1 cellular context compared by ENCODE assay signal in the genomic region with DNA sequence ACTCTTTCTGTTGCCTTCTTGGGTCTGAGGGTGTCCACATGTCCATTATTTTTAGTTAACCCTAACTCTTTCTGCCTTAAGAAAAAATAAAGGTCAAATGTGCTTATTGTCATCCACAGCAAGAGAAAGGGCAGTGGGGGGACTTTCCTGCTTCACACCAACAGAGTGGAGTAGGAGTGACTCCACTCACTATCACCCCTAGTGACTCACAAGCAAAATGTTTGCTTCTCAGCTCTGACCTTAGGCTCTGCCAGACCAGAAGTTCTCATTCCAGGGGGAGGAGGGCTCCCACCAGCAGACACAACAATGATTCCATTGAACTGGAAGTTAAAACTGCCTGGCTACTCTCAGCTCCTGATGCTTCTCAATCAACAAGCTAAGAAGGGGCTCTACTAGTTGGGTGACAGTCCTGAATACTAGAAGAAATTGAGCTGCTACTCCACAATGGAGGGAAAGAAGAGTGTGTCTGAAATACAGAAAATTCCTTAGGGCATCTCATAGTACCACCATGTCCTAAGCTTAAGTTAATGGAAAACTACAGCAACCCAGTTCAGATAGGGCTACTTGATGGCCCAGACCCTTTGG.
TF ChIP-seq lines count a peak whose summit lies in the region.

No MANE protein-coding gene starts in this region.

TF ChIP-seq in HepG2, 621 proteins besides CTCF, POLR2A, EP300 and RAD21 (continued from another document and continues in another):
- TF ChIP-seq, protein P1, sequence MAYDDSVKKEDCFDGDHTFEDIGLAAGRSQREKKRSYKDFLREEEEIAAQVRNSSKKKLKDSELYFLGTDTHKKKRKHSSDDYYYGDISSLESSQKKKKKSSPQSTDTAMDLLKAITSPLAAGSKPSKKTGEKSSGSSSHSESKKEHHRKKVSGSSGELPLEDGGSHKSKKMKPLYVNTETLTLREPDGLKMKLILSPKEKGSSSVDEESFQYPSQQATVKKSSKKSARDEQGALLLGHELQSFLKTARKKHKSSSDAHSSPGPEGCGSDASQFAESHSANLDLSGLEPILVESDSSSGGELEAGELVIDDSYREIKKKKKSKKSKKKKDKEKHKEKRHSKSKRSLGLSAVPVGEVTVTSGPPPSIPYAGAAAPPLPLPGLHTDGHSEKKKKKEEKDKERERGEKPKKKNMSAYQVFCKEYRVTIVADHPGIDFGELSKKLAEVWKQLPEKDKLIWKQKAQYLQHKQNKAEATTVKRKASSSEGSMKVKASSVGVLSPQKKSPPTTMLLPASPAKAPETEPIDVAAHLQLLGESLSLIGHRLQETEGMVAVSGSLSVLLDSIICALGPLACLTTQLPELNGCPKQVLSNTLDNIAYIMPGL (CRISPR knock-in tag; IDR thresholded peaks at IDR 0.05; ENCODE audit: borderline replicate concordance in 1 of 2, low read depth in 1 of 2) = no peak; a peak in 1 of 4 replicates
- TF ChIP-seq ELF1 (CRISPR knock-in tag; IDR thresholded peaks at IDR 0.05) (no peak), HNRNPK (IDR thresholded peaks at IDR 0.05; ENCODE audit: low read depth, low read length, poor library complexity, severe bottlenecking) (no peak), ZNF850 (CRISPR knock-in tag; conservative IDR thresholded peaks at IDR 0.05) (no peak), IRF2 (CRISPR knock-in tag; IDR thresholded peaks at IDR 0.05) (peak; percentile 58; the same call in 1 of the 2 replicates), ZNF451 (CRISPR knock-in tag; IDR thresholded peaks at IDR 0.05) (no peak), ZBTB21 (CRISPR knock-in tag; IDR thresholded peaks at IDR 0.05) (no peak), BRD4 (CRISPR knock-in tag; IDR thresholded peaks at IDR 0.05) (no peak), ZSCAN12 (CRISPR knock-in tag; IDR thresholded peaks at IDR 0.05) (no peak), ZFP1 (CRISPR knock-in tag; IDR thresholded peaks at IDR 0.05) (no peak), CBX2 (IDR thresholded peaks at IDR 0.05; ENCODE audit: low read depth, low read length) (no peak), CBX2 (CRISPR knock-in tag; IDR thresholded peaks at IDR 0.05; ENCODE audit: low read depth) (no peak), ZNF558 (CRISPR knock-in tag; IDR thresholded peaks at IDR 0.05; ENCODE audit: borderline replicate concordance) (no peak), PHF5A (CRISPR knock-in tag; IDR thresholded peaks at IDR 0.05; ENCODE audit: low read depth, unreplicated experiment) (peak; percentile 51), MED1 (CRISPR knock-in tag; IDR thresholded peaks at IDR 0.05) (peak; percentile 86; the same call in 1 of the 2 replicates), ZNF720 (CRISPR knock-in tag; IDR thresholded peaks at IDR 0.05) (no peak), CREM (IDR thresholded peaks at IDR 0.05) (peak; percentile 51; the same call in 1 of the 2 replicates), CREM (CRISPR knock-in tag; IDR thresholded peaks at IDR 0.05) (no peak), ERF (CRISPR knock-in tag; IDR thresholded peaks at IDR 0.05) (peak; percentile 59; the same call in 1 of the 2 replicates), SAP130 (CRISPR knock-in tag; IDR thresholded peaks at IDR 0.05; ENCODE audit: low read depth) (peak; percentile 83), PAX8 (CRISPR knock-in tag; IDR thresholded peaks at IDR 0.05; ENCODE audit: borderline replicate concordance) (no peak), KDM6A (CRISPR knock-in tag; IDR thresholded peaks at IDR 0.05; ENCODE audit: low read depth) (no peak), PHF21A (CRISPR knock-in tag; IDR thresholded peaks at IDR 0.05) (no peak; the same call in 1 of the 2 replicates), ATAD3A (CRISPR knock-in tag; IDR thresholded peaks at IDR 0.05) (no peak), TBL1XR1 (IDR thresholded peaks at IDR 0.05; ENCODE audit: borderline replicate concordance, low read length, partially characterized antibody) (peak; percentile 82), ZMYM3 (CRISPR knock-in tag; IDR thresholded peaks at IDR 0.05) (peak; percentile 85)
- TF ChIP-seq, protein P2, sequence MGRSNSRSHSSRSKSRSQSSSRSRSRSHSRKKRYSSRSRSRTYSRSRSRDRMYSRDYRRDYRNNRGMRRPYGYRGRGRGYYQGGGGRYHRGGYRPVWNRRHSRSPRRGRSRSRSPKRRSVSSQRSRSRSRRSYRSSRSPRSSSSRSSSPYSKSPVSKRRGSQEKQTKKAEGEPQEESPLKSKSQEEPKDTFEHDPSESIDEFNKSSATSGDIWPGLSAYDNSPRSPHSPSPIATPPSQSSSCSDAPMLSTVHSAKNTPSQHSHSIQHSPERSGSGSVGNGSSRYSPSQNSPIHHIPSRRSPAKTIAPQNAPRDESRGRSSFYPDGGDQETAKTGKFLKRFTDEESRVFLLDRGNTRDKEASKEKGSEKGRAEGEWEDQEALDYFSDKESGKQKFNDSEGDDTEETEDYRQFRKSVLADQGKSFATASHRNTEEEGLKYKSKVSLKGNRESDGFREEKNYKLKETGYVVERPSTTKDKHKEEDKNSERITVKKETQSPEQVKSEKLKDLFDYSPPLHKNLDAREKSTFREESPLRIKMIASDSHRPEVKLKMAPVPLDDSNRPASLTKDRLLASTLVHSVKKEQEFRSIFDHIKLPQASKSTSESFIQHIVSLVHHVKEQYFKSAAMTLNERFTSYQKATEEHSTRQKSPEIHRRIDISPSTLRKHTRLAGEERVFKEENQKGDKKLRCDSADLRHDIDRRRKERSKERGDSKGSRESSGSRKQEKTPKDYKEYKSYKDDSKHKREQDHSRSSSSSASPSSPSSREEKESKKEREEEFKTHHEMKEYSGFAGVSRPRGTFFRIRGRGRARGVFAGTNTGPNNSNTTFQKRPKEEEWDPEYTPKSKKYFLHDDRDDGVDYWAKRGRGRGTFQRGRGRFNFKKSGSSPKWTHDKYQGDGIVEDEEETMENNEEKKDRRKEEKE (IDR thresholded peaks at IDR 0.05) = no peak
- TF ChIP-seq, protein P3, sequence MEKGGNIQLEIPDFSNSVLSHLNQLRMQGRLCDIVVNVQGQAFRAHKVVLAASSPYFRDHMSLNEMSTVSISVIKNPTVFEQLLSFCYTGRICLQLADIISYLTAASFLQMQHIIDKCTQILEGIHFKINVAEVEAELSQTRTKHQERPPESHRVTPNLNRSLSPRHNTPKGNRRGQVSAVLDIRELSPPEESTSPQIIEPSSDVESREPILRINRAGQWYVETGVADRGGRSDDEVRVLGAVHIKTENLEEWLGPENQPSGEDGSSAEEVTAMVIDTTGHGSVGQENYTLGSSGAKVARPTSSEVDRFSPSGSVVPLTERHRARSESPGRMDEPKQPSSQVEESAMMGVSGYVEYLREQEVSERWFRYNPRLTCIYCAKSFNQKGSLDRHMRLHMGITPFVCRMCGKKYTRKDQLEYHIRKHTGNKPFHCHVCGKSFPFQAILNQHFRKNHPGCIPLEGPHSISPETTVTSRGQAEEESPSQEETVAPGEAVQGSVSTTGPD (CRISPR knock-in tag; IDR thresholded peaks at IDR 0.05) = no peak
- TF ChIP-seq, protein P4, sequence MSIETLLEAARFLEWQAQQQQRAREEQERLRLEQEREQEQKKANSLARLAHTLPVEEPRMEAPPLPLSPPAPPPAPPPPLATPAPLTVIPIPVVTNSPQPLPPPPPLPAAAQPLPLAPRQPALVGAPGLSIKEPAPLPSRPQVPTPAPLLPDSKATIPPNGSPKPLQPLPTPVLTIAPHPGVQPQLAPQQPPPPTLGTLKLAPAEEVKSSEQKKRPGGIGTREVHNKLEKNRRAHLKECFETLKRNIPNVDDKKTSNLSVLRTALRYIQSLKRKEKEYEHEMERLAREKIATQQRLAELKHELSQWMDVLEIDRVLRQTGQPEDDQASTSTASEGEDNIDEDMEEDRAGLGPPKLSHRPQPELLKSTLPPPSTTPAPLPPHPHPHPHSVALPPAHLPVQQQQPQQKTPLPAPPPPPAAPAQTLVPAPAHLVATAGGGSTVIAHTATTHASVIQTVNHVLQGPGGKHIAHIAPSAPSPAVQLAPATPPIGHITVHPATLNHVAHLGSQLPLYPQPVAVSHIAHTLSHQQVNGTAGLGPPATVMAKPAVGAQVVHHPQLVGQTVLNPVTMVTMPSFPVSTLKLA (IDR thresholded peaks at IDR 0.05) = no peak
- TF ChIP-seq, protein P5, sequence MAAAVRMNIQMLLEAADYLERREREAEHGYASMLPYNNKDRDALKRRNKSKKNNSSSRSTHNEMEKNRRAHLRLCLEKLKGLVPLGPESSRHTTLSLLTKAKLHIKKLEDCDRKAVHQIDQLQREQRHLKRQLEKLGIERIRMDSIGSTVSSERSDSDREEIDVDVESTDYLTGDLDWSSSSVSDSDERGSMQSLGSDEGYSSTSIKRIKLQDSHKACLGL (CRISPR knock-in tag; IDR thresholded peaks at IDR 0.05) = no peak
- TF ChIP-seq, protein P6, sequence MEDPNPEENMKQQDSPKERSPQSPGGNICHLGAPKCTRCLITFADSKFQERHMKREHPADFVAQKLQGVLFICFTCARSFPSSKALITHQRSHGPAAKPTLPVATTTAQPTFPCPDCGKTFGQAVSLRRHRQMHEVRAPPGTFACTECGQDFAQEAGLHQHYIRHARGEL (CRISPR knock-in tag; IDR thresholded peaks at IDR 0.05) = no peak
- TF ChIP-seq, protein P7, sequence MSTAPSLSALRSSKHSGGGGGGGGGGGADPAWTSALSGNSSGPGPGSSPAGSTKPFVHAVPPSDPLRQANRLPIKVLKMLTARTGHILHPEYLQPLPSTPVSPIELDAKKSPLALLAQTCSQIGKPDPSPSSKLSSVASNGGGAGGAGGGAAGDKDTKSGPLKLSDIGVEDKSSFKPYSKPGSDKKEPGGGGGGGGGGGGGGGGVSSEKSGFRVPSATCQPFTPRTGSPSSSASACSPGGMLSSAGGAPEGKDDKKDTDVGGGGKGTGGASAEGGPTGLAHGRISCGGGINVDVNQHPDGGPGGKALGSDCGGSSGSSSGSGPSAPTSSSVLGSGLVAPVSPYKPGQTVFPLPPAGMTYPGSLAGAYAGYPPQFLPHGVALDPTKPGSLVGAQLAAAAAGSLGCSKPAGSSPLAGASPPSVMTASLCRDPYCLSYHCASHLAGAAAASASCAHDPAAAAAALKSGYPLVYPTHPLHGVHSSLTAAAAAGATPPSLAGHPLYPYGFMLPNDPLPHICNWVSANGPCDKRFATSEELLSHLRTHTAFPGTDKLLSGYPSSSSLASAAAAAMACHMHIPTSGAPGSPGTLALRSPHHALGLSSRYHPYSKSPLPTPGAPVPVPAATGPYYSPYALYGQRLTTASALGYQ (CRISPR knock-in tag; IDR thresholded peaks at IDR 0.05) = peak; percentile 46; the same call in 1 of the 2 replicates
- TF ChIP-seq, protein P8, sequence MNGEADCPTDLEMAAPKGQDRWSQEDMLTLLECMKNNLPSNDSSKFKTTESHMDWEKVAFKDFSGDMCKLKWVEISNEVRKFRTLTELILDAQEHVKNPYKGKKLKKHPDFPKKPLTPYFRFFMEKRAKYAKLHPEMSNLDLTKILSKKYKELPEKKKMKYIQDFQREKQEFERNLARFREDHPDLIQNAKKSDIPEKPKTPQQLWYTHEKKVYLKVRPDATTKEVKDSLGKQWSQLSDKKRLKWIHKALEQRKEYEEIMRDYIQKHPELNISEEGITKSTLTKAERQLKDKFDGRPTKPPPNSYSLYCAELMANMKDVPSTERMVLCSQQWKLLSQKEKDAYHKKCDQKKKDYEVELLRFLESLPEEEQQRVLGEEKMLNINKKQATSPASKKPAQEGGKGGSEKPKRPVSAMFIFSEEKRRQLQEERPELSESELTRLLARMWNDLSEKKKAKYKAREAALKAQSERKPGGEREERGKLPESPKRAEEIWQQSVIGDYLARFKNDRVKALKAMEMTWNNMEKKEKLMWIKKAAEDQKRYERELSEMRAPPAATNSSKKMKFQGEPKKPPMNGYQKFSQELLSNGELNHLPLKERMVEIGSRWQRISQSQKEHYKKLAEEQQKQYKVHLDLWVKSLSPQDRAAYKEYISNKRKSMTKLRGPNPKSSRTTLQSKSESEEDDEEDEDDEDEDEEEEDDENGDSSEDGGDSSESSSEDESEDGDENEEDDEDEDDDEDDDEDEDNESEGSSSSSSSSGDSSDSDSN (CRISPR knock-in tag; IDR thresholded peaks at IDR 0.05) = no peak
- TF ChIP-seq, protein P9, sequence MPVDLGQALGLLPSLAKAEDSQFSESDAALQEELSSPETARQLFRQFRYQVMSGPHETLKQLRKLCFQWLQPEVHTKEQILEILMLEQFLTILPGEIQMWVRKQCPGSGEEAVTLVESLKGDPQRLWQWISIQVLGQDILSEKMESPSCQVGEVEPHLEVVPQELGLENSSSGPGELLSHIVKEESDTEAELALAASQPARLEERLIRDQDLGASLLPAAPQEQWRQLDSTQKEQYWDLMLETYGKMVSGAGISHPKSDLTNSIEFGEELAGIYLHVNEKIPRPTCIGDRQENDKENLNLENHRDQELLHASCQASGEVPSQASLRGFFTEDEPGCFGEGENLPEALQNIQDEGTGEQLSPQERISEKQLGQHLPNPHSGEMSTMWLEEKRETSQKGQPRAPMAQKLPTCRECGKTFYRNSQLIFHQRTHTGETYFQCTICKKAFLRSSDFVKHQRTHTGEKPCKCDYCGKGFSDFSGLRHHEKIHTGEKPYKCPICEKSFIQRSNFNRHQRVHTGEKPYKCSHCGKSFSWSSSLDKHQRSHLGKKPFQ (CRISPR knock-in tag; IDR thresholded peaks at IDR 0.05; ENCODE audit: insufficient replicate concordance) = peak; percentile 98
- TF ChIP-seq, protein P10, sequence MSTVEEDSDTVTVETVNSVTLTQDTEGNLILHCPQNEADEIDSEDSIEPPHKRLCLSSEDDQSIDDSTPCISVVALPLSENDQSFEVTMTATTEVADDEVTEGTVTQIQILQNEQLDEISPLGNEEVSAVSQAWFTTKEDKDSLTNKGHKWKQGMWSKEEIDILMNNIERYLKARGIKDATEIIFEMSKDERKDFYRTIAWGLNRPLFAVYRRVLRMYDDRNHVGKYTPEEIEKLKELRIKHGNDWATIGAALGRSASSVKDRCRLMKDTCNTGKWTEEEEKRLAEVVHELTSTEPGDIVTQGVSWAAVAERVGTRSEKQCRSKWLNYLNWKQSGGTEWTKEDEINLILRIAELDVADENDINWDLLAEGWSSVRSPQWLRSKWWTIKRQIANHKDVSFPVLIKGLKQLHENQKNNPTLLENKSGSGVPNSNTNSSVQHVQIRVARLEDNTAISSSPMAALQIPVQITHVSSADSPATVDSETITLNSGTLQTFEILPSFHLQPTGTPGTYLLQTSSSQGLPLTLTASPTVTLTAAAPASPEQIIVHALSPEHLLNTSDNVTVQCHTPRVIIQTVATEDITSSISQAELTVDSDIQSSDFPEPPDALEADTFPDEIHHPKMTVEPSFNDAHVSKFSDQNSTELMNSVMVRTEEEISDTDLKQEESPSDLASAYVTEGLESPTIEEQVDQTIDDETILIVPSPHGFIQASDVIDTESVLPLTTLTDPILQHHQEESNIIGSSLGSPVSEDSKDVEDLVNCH (CRISPR knock-in tag; IDR thresholded peaks at IDR 0.05) = no peak
- TF ChIP-seq, protein P11, sequence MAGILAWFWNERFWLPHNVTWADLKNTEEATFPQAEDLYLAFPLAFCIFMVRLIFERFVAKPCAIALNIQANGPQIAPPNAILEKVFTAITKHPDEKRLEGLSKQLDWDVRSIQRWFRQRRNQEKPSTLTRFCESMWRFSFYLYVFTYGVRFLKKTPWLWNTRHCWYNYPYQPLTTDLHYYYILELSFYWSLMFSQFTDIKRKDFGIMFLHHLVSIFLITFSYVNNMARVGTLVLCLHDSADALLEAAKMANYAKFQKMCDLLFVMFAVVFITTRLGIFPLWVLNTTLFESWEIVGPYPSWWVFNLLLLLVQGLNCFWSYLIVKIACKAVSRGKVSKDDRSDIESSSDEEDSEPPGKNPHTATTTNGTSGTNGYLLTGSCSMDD (CRISPR knock-in tag; IDR thresholded peaks at IDR 0.05) = no peak
